Comparison of ENCODE assay signal across 27 cellular contexts in genomic region chr2:188997276-188997675, GRCh38. TPM values are rescaled to one million over a fixed set of nuclear protein-coding genes. Genes with fewer than 3 reads are reported as not detected.
A peak's percentile ranks its signal among the peaks of the same experiment; 100 is the strongest.
DNase-seq lines count a peak whose midpoint lies in the region; ATAC-seq and TF ChIP-seq lines count a peak whose summit lies in the region.
"Had no signal": no experiment of that assay in that cellular context is flagged by ENCODE, and none has a peak within 500 bp of the region (broad histone marks: within the 10 kb centered on the region; RNA-seq: fewer than 3 reads in every experiment).

No MANE protein-coding gene starts in this region.

- H3K9me3 ChIP-seq in breast epithelium (no peaks in the 10 kb centered on the region), Peyer's patch (no peaks in the 10 kb centered on the region)
- H3K9me3 ChIP-seq: adrenal gland, testis had no signal

- H3K27ac Mint-ChIP-seq in MCF 10A (ENCODE audit: low read depth, unreplicated experiment) (no peak overlapping the region), neural crest cell (ENCODE audit: unreplicated experiment) (peak overlapping the region; percentile 27)
- H3K27ac Mint-ChIP-seq in activated CD4-positive, alpha-beta T cell treated with anti-CD3 and anti-CD28 coated beads, Interleukin-2, amount 10 ng/mL, durations not matched to agents 7 days and 5 days = no peak overlapping the region
- H3K27ac Mint-ChIP-seq: CD8-positive, alpha-beta memory T cell; memory B cell; naive B cell; stimulated activated memory B cell treated with anti-CD40 and anti-IgM and Interleukin-4, amounts not matched to agents 10 μg/mL and 1 μg/mL and 100 μg/mL, for 72 hours had no signal

- BruUV-seq in MCF 10A (replicated peaks; lab: Mats Ljungman, UMichigan) = no TSS peak

- H3K4me3 Mint-ChIP-seq in MCF 10A (ENCODE audit: unreplicated experiment) (no peak overlapping the region), neural crest cell (no peak overlapping the region)
- no peak overlapping the region for H3K4me3 Mint-ChIP-seq in activated CD4-positive, alpha-beta T cell treated with anti-CD3 and anti-CD28 coated beads, Interleukin-2, amount 10 ng/mL, durations not matched to agents 7 days and 5 days
- H3K4me3 Mint-ChIP-seq: CD8-positive, alpha-beta memory T cell; memory B cell; naive B cell; stimulated activated memory B cell treated with anti-CD40 and anti-IgM and Interleukin-4, amounts not matched to agents 10 μg/mL and 1 μg/mL and 100 μg/mL, for 72 hours had no signal

- H3K4me1 Mint-ChIP-seq in MCF 10A (ENCODE audit: insufficient read depth, unreplicated experiment) = no peaks in the 10 kb centered on the region
- no peaks in the 10 kb centered on the region for H3K4me1 Mint-ChIP-seq in neural crest cell
- no peaks in the 10 kb centered on the region for H3K4me1 Mint-ChIP-seq in activated CD4-positive, alpha-beta T cell treated with anti-CD3 and anti-CD28 coated beads, Interleukin-2, amount 10 ng/mL, durations not matched to agents 7 days and 5 days
- H3K4me1 Mint-ChIP-seq: CD8-positive, alpha-beta memory T cell; memory B cell; naive B cell; stimulated activated memory B cell treated with anti-CD40 and anti-IgM and Interleukin-4, amounts not matched to agents 10 μg/mL and 1 μg/mL and 100 μg/mL, for 72 hours had no signal

- H3K36me3 Mint-ChIP-seq in MCF 10A (ENCODE audit: insufficient read depth, unreplicated experiment) (no peaks in the 10 kb centered on the region), neural crest cell (ENCODE audit: low read depth) (no peaks in the 10 kb centered on the region)
- H3K36me3 Mint-ChIP-seq in activated CD4-positive, alpha-beta T cell treated with anti-CD3 and anti-CD28 coated beads, Interleukin-2, amount 10 ng/mL, durations not matched to agents 7 days and 5 days (ENCODE audit: low read depth) = no peaks in the 10 kb centered on the region
- H3K36me3 Mint-ChIP-seq: memory B cell; naive B cell; stimulated activated memory B cell treated with anti-CD40 and anti-IgM and Interleukin-4, amounts not matched to agents 10 μg/mL and 1 μg/mL and 100 μg/mL, for 72 hours had no signal

- no peak for DNase-seq in breast epithelium (ENCODE audit: low spot score in 2 of 2)
- DNase-seq in MCF 10A (ENCODE audit: unreplicated experiment) = no peak
- DNase-seq in fibroblast of mammary gland (ENCODE audit: low read depth) = peak; percentile 38
- no peak for DNase-seq in neural crest cell (ENCODE audit: low read depth, low spot score)
- DNase-seq in activated CD4-positive, alpha-beta T cell treated with anti-CD3 and anti-CD28 coated beads, Interleukin-2, amount 10 ng/mL, durations not matched to agents 7 days and 5 days = no peak
- DNase-seq in Peyer's patch = no peak
- DNase-seq: 8988T; activated T-cell treated with anti-CD3 and anti-CD28 coated beads, Interleukin-2, amount 50 U/mL, for 1 hour; adrenal gland; AML-193; CD8-positive, alpha-beta memory T cell; DMS53; dorsolateral prefrontal cortex; Kasumi-1; naive B cell; NCI-H2029; NCI-H226; NCI-H82; posterior cingulate gyrus; SHP77; small intestine; testis had no signal

- H3K27me3 ChIP-seq in breast epithelium = no peaks in the 10 kb centered on the region
- no peaks in the 10 kb centered on the region for H3K27me3 ChIP-seq in Peyer's patch
- H3K27me3 ChIP-seq: adrenal gland, dorsolateral prefrontal cortex, testis had no signal

- intact Hi-C loops in breast epithelium (cut with DNase I; ENCODE audit: low total_unique reads) (no loop called here), MCF 10A (cut with micrococcal nuclease) (no loop called here)

- H3K4me1 ChIP-seq in breast epithelium (no peaks in the 10 kb centered on the region), urinary bladder (ENCODE audit: insufficient read depth) (peaks cover 2% of the 10 kb centered on the region), Peyer's patch (no peaks in the 10 kb centered on the region)
- H3K4me1 ChIP-seq: adrenal gland, testis had no signal

- H3K9me3 Mint-ChIP-seq in MCF 10A (ENCODE audit: unreplicated experiment) (no peaks in the 10 kb centered on the region), neural crest cell (no peaks in the 10 kb centered on the region)
- no peaks in the 10 kb centered on the region for H3K9me3 Mint-ChIP-seq in activated CD4-positive, alpha-beta T cell treated with anti-CD3 and anti-CD28 coated beads, Interleukin-2, amount 10 ng/mL, durations not matched to agents 7 days and 5 days
- H3K9me3 Mint-ChIP-seq: memory B cell; naive B cell; stimulated activated memory B cell treated with anti-CD40 and anti-IgM and Interleukin-4, amounts not matched to agents 10 μg/mL and 1 μg/mL and 100 μg/mL, for 72 hours had no signal

- TF ChIP-seq CTCF in breast epithelium (IDR thresholded peaks at IDR 0.05) (no peak), MCF 10A (IDR thresholded peaks at IDR 0.05; ENCODE audit: unreplicated experiment) (no peak), fibroblast of mammary gland (conservative IDR thresholded peaks at IDR 0.05; ENCODE audit: control insufficient read depth, insufficient read depth, low read depth, low read length) (no peak), neural crest cell (conservative IDR thresholded peaks at IDR 0.05) (no peak), Peyer's patch (IDR thresholded peaks at IDR 0.05) (no peak)

- H3K4me3 ChIP-seq in breast epithelium (no peak overlapping the region), fibroblast of mammary gland (ENCODE audit: control insufficient read depth, low read depth, low read length) (no peak overlapping the region), urinary bladder (ENCODE audit: low read depth, low read length) (no peak overlapping the region), Peyer's patch (no peak overlapping the region)
- H3K4me3 ChIP-seq: adrenal gland, dorsolateral prefrontal cortex, testis had no signal

- POLR2A ChIA-PET in MCF 10A (lab: Yijun Ruan, JAX) = no interaction called here
- POLR2A ChIA-PET in activated CD4-positive, alpha-beta T cell treated with anti-CD3 and anti-CD28 coated beads, Interleukin-2, amount 10 ng/mL, durations not matched to agents 7 days and 5 days (lab: Charles Lee) = no interaction called here

- peak overlapping the region; percentile 33 to 53 for H3K27ac ChIP-seq in breast epithelium
- H3K27ac ChIP-seq in urinary bladder (ENCODE audit: low read depth) = peak overlapping the region; percentile 39
- H3K27ac ChIP-seq in Peyer's patch = no peak overlapping the region
- H3K27ac ChIP-seq: adrenal gland, dorsolateral prefrontal cortex, testis had no signal

- TF ChIP-seq POLR2A in breast epithelium (IDR thresholded peaks at IDR 0.05) (no peak), Peyer's patch (IDR thresholded peaks at IDR 0.05) (no peak)

- H3K27me3 Mint-ChIP-seq in MCF 10A (ENCODE audit: insufficient read depth, unreplicated experiment) = no peaks in the 10 kb centered on the region
- H3K27me3 Mint-ChIP-seq in neural crest cell (ENCODE audit: low read depth) = no peaks in the 10 kb centered on the region
- H3K27me3 Mint-ChIP-seq in activated CD4-positive, alpha-beta T cell treated with anti-CD3 and anti-CD28 coated beads, Interleukin-2, amount 10 ng/mL, durations not matched to agents 7 days and 5 days = no peaks in the 10 kb centered on the region
- H3K27me3 Mint-ChIP-seq: CD8-positive, alpha-beta memory T cell; memory B cell; naive B cell; stimulated activated memory B cell treated with anti-CD40 and anti-IgM and Interleukin-4, amounts not matched to agents 10 μg/mL and 1 μg/mL and 100 μg/mL, for 72 hours had no signal

- CTCF ChIA-PET in MCF 10A (lab: Yijun Ruan, JAX) = interaction anchor here (1.0 to 1.1 kb wide), 2 partner anchors 13 to 21 kb away, joined by 3 read pairs; no protein-coding TSS in a partner anchor
- CTCF ChIA-PET in activated CD4-positive, alpha-beta T cell treated with anti-CD3 and anti-CD28 coated beads, Interleukin-2, amount 10 ng/mL, durations not matched to agents 7 days and 5 days (lab: Charles Lee) = no interaction called here

- ATAC-seq in GM18498 (IDR thresholded peaks at IDR 0.05; ENCODE audit: unreplicated experiment) = no peak
- ATAC-seq: activated CD4-positive, CD25-positive, alpha-beta regulatory T cell treated with anti-CD3 and anti-CD28 coated beads, Interleukin-2, amount 50 U/mL, for 24 hours; stimulated activated memory B cell treated with anti-CD40 and anti-IgM and Interleukin-4, amounts not matched to agents 10 μg/mL and 1 μg/mL and 100 μg/mL, for 72 hours had no signal

- H3K36me3 ChIP-seq in breast epithelium (no peaks in the 10 kb centered on the region), urinary bladder (ENCODE audit: insufficient read depth) (peaks cover 2% of the 10 kb centered on the region), Peyer's patch (peaks cover 0 to 47% (median 0%) of the 10 kb centered on the region in 3 donors)

RNA-seq across cellular contexts. Expression of gene COL3A1, which starts 23.1 kb away (rescaled TPM):
- 100 to 1,000 TPM in 1 of 3 donors, 10 to 100 TPM in 2; 98.1 to 303 (median 98.6) TPM for total RNA-seq in breast epithelium
- not detected in 2 replicates for total RNA-seq in MCF 10A (2022)
- 13.2 and 14.9 TPM in 2 replicates for total RNA-seq in neural crest cell
- total RNA-seq in urinary bladder = 20,765 TPM
- 1,351 TPM for polyA plus RNA-seq in urinary bladder
- total RNA-seq in activated CD4-positive, alpha-beta T cell treated with anti-CD3 and anti-CD28 coated beads, Interleukin-2, amount 10 ng/mL, durations not matched to agents 7 days and 5 days = not detected
- 100 to 1,000 TPM in 1 of 4 donors, 10 to 100 TPM in 3; 33.9 to 317 (median 69.9) TPM for total RNA-seq in Peyer's patch
- polyA plus RNA-seq: CD8-positive, alpha-beta memory T cell had no signal

Comparison
In these comparisons a context has a peak if more than half of its experiments do, and no peak if none do; other contexts are left out.
1. H3K27ac ChIP-seq: peak in breast epithelium (2 of 2) and urinary bladder (single experiment); none in Peyer's patch (0 of 4).
2. RNA of gene COL3A1, which starts 23.1 kb away (total RNA-seq): 20,765 TPM in urinary bladder (single experiment); 98.1 to 303 TPM in breast epithelium, 33.9 to 317 TPM in Peyer's patch, 13.2 to 14.9 TPM in neural crest cell, not detected in MCF 10A and not detected in activated CD4-positive, alpha-beta T cell treated with anti-CD3 and anti-CD28 coated beads, Interleukin-2, amount 10 ng/mL, durations not matched to agents 7 days and 5 days; every median in the first group is over 10 times any median in the second.